ENCODE assay signal across 8 cellular contexts in the genomic region with DNA sequence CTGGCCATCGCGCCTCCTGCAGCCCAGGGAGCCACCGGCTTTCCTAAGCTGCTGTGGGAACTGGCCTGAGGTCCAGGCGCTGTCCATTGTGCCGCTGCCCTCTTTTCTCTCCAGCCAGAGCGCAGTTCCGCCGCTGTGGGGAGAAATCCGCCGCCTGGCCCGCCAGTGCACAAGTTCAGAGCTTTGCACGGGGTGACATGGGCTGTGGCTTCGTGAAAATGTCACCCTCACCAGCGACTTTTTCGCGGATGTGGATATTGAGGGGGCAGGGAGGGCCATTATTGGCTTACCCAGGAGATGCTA.
DNase-seq lines count a peak whose midpoint lies in the region; ATAC-seq and TF ChIP-seq lines count a peak whose summit lies in the region.
"Not testable (repeated sequence)": the region's sequence is repeated elsewhere in the genome, so short reads cannot be mapped to it uniquely, and the experiment has no call there.

No MANE protein-coding gene starts in this region.

- not testable (repeated sequence) for H3K27ac Mint-ChIP-seq in activated naive CD8-positive, alpha-beta T cell

- H3K9me3 ChIP-seq in HEK293 (ENCODE audit: control insufficient read depth, insufficient read depth, low read depth, low read length); neutrophil; aorta (ENCODE audit: control insufficient read depth, low read length): not testable (repeated sequence)

- peaks cover 15% of the 10 kb centered on the region for H3K36me3 Mint-ChIP-seq in activated naive CD8-positive, alpha-beta T cell

- H3K27ac ChIP-seq in HEK293 (ENCODE audit: extremely low read depth, low read depth, low read length); neutrophil; aorta (ENCODE audit: low read depth in 1 of 2, low read length in 2 of 2): not testable (repeated sequence)

- 5 to 7% methylated on average over 16 of the region's 16 CpGs for WGBS in aorta, 2 donors

- not testable (repeated sequence) for DNase-seq in epithelial cell of proximal tubule (ENCODE audit: low read depth); left lobe of liver (ENCODE audit: low spot score); aorta
- DNase-seq in stimulated activated naive CD8-positive, alpha-beta T cell treated with anti-CD3 and anti-CD28 coated beads, Interleukin-15, Interleukin-2, amounts not matched to agents 100 U/mL and 50 U/mL, for 24 hours, result peak; percentile 8

- POLR2A ChIA-PET in HEK293 (lab: Yijun Ruan, JAX), result interaction anchor here (0.6 kb wide), 1 partner anchor 428 kb away, joined by 3 read pairs; no protein-coding TSS in a partner anchor

- H3K27me3 ChIP-seq in neutrophil; aorta (ENCODE audit: control insufficient read depth in 1 of 2, insufficient read depth in 2 of 2, low read length in 1 of 2): not testable (repeated sequence)

- ATAC-seq in left lobe of liver (peak; percentile 54), aorta (ENCODE audit: low FRiP score) (peak; percentile 66)
- ATAC-seq in stimulated activated naive CD8-positive, alpha-beta T cell treated with anti-CD3 and anti-CD28 coated beads, Interleukin-15, Interleukin-2, amounts not matched to agents 100 U/mL and 50 U/mL, for 24 hours, result not testable (repeated sequence)

- H3K4me1 Mint-ChIP-seq in activated naive CD8-positive, alpha-beta T cell (ENCODE audit: low read depth), result not testable (repeated sequence)

- intact Hi-C loops in aorta (cut with DNase I), result not testable (repeated sequence)

- H3K36me3 ChIP-seq in HEK293 (ENCODE audit: control insufficient read depth in 2 of 2, insufficient read depth in 1 of 2, low read length in 2 of 2); neutrophil; aorta (ENCODE audit: control insufficient read depth in 1 of 2, insufficient read depth in 2 of 2, low read length in 1 of 2): not testable (repeated sequence)

- H3K27me3 Mint-ChIP-seq in activated naive CD8-positive, alpha-beta T cell, result not testable (repeated sequence)

- peak overlapping the region; percentile 98 for H3K4me3 Mint-ChIP-seq in activated naive CD8-positive, alpha-beta T cell

- not testable (repeated sequence) for H3K4me1 ChIP-seq in HEK293 (ENCODE audit: control insufficient read depth, insufficient read depth, low read length); aorta (ENCODE audit: control insufficient read depth in 1 of 2, insufficient read depth in 2 of 2, low read length in 2 of 2)
- H3K4me1 ChIP-seq in neutrophil (ENCODE audit: control insufficient read depth in 1 of 2, insufficient read depth in 1 of 2, low read depth in 1 of 2, low read length in 1 of 2), result peaks cover 0 to 15% of the 10 kb centered on the region in 2 experiments

- H3K4me3 ChIP-seq in HEK293 (ENCODE audit: low read depth, low read length), result not testable (repeated sequence)
- H3K4me3 ChIP-seq in WI38 (ENCODE audit: low read depth, low read length) (peak overlapping the region; percentile 21; the same call in 1 of the 2 replicates), epithelial cell of proximal tubule (ENCODE audit: low read depth, low read length) (peak overlapping the region; percentile 63), neutrophil (ENCODE audit: low read depth in 1 of 2, low read length in 1 of 2) (peak overlapping the region; percentile 24 to 70), aorta (ENCODE audit: low read length in 2 of 2) (peak overlapping the region in 1 of 2 donors; percentile 24)

- TF ChIP-seq CTCF in HEK293 (tag by site-specific recombination; IDR thresholded peaks at IDR 0.05); WI38 (IDR thresholded peaks at IDR 0.05; ENCODE audit: low read depth, low read length); epithelial cell of proximal tubule (conservative IDR thresholded peaks at IDR 0.05; ENCODE audit: low read depth, low read length); neutrophil (IDR thresholded peaks at IDR 0.05): not testable (repeated sequence)

- peaks cover 10% of the 10 kb centered on the region for H3K9me3 Mint-ChIP-seq in activated naive CD8-positive, alpha-beta T cell (ENCODE audit: low read depth)

- CTCF ChIA-PET in HEK293 (lab: Yijun Ruan, JAX), result not testable (repeated sequence)

TF ChIP-seq in HEK293, 187 proteins besides CTCF, POLR2A, EP300 and RAD21:
- TF ChIP-seq REST (tag by site-specific recombination; IDR thresholded peaks at IDR 0.05), result peak; percentile 25; the same call in 1 of the 2 replicates
TF ChIP-seq in HEK293: peak in this region for 1; not testable (repeated sequence) for 186.
